8 cellular contexts compared by ENCODE assay signal in the genomic region with DNA sequence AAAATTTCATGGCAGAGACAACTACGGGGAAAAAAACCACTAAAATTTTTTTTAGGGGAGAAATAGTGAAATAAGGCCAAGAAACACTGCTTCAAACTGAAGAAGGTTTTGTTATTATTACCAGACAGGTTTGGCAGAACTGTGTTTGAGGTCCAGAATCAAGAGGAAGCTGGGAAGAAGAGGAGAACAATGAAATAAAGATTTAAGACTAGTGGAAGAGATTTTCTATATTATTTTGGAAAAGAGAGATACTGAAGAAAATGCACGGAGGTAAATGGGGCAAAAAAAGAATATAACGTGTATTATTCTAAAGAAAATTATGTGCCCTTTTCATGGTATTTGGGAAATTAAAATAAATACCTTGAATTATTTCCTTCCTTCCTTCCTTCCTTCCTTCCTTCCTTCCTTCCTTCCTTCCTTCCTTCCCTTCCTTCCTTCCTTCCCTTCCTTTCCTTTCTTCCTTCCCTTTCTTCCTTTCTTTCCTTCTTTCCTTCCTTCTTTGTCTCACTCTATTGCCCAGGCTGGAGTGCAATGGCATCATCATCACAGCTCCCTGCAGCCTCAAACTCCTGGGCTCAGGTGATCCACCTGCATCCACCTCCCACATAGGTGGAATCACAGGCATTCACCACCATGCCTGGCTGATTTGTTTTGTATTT.
"Had no signal": no experiment of that assay in that cellular context is flagged by ENCODE, and none has a peak within 500 bp of the region (broad histone marks: within the 10 kb centered on the region; RNA-seq: fewer than 3 reads in every experiment).

No MANE protein-coding gene starts in this region.

- H3K27ac ChIP-seq: HL-60 had no signal

- ATAC-seq: HepG2 had no signal

- H3K27me3 Mint-ChIP-seq: IgD-negative memory B cell had no signal

- H3K4me3 Mint-ChIP-seq: H9, HFFc6, IgD-negative memory B cell had no signal

- DNase-seq: GOT3, H9, HCEC 1CT, HFFc6, KBM-7 had no signal

- H3K27ac Mint-ChIP-seq: H9, HFFc6, IgD-negative memory B cell had no signal

- H3K4me1 Mint-ChIP-seq: H9, IgD-negative memory B cell had no signal
